In the genomic region with DNA sequence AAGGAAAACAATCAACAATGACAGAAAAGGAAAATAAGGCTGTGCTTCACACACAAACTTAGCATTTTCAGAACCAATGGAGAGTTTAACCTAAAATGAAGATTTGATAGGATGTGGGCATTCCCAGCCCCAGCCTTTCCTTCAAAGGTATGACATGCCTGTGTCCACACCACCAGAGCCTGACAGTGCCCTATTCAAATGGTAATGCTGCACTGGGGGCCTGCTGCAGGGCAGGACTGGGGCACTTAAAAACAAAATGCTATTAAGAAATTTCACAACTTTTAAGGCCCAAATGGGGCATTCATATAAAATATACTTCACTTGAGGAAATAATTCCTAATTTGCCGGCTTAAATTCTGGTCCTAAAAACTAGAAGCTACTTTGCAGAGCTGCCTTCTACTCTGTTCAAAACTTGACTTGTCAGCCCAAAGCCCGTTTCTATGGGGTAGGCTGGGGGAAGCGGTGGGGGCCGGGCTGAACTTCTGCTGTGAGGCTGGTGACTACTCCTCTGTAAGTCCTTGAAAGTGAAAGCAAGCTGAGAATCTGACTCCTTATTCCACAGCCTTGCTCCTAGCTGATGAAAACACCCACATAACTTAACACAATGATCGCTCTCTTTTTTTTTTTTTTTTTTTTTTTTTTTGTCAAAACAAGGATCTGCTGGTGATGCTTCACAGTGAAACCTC, we compare ENCODE assay signal across 11 cellular contexts. TPM values are rescaled to one million over a fixed set of nuclear protein-coding genes. Genes with fewer than 3 reads are reported as not detected.
A peak's percentile ranks its signal among the peaks of the same experiment; 100 is the strongest.
DNase-seq lines count a peak whose midpoint lies in the region; ATAC-seq and TF ChIP-seq lines count a peak whose summit lies in the region.
"Had no signal": no experiment of that assay in that cellular context is flagged by ENCODE, and none has a peak within 500 bp of the region (broad histone marks: within the 10 kb centered on the region; RNA-seq: fewer than 3 reads in every experiment).

No MANE protein-coding gene starts in this region.

- WGBS in testis, 2 donors = 56 to 59% methylated on average over 5 of the region's 5 CpGs

- H3K27ac ChIP-seq in angular gyrus (ENCODE audit: low read depth, low read length) (peak overlapping the region; percentile 64), layer of hippocampus (ENCODE audit: low read depth, low read length) (peak overlapping the region; percentile 53), testis (no peak overlapping the region), breast epithelium (no peak overlapping the region)
- H3K27ac ChIP-seq: BLaER1 treated with 17β-estradiol and CSF1 and Interleukin-3, amounts not matched to agents 10 nM and 100 nM had no signal

- H3K36me3 ChIP-seq in testis (ENCODE audit: low read depth, missing control alignments) = no peaks in the 10 kb centered on the region
- no peaks in the 10 kb centered on the region for H3K36me3 ChIP-seq in breast epithelium

- TF ChIP-seq POLR2A in testis (IDR thresholded peaks at IDR 0.05) = no peak
- TF ChIP-seq POLR2A in breast epithelium (IDR thresholded peaks at IDR 0.05) = no peak

- no peak for DNase-seq in natural killer cell
- DNase-seq in natural killer cell treated with Interleukin-12 subunit alpha and Interleukin-12 subunit beta and Interleukin-15 and Interleukin-18, amount 100 ng/mL, for 72 hours (ENCODE audit: low spot score) = no peak
- DNase-seq in testis = peak; percentile 40
- DNase-seq in T-cell = no peak
- DNase-seq in NCI-H1092 (lab: John Stamatoyannopoulos, UW) = no peak
- no peak for DNase-seq in breast epithelium (ENCODE audit: low spot score in 2 of 2)
- DNase-seq: NCI-H1092 treated with DMSO at 0.1 percent for 48 hours, Peyer's patch had no signal

- no peak for ATAC-seq in natural killer cell
- no peak for ATAC-seq in natural killer cell treated with Interleukin-12 subunit alpha and Interleukin-12 subunit beta and Interleukin-15 and Interleukin-18, amount 100 ng/mL, for 72 hours
- no peak for ATAC-seq in T-cell (replicated peaks in 1 of 4)

- intact Hi-C loops in natural killer cell (cut with micrococcal nuclease) (no loop called here), testis (cut with DNase I; ENCODE audit: low total_unique reads) (no loop called here), breast epithelium (cut with DNase I; ENCODE audit: low total_unique reads) (no loop called here)

- peaks cover 11% of the 10 kb centered on the region for H3K4me1 ChIP-seq in testis
- no peaks in the 10 kb centered on the region for H3K4me1 ChIP-seq in breast epithelium
- H3K4me1 ChIP-seq: BLaER1 treated with 17β-estradiol and CSF1 and Interleukin-3, amounts not matched to agents 10 nM and 100 nM; Peyer's patch had no signal

- H3K27ac Mint-ChIP-seq in natural killer cell (peak overlapping the region; percentile 42 to 64), T-cell (peak overlapping the region in 1 of 2 donors; percentile 39)
- H3K27ac Mint-ChIP-seq in natural killer cell treated with Interleukin-12 subunit alpha and Interleukin-12 subunit beta and Interleukin-15 and Interleukin-18, amount 100 ng/mL, for 72 hours = peak overlapping the region in 1 of 2 donors; percentile 35

- H3K4me3 Mint-ChIP-seq in natural killer cell = no peak overlapping the region
- no peak overlapping the region for H3K4me3 Mint-ChIP-seq in natural killer cell treated with Interleukin-12 subunit alpha and Interleukin-12 subunit beta and Interleukin-15 and Interleukin-18, amount 100 ng/mL, for 72 hours
- no peak overlapping the region for H3K4me3 Mint-ChIP-seq in T-cell

- H3K9me3 Mint-ChIP-seq in natural killer cell (no peaks in the 10 kb centered on the region), T-cell (no peaks in the 10 kb centered on the region)
- H3K9me3 Mint-ChIP-seq in natural killer cell treated with Interleukin-12 subunit alpha and Interleukin-12 subunit beta and Interleukin-15 and Interleukin-18, amount 100 ng/mL, for 72 hours = no peaks in the 10 kb centered on the region

- H3K27me3 ChIP-seq in layer of hippocampus (ENCODE audit: control insufficient read depth, insufficient read depth, low read length) (no peaks in the 10 kb centered on the region), testis (no peaks in the 10 kb centered on the region), breast epithelium (no peaks in the 10 kb centered on the region)
- H3K27me3 ChIP-seq: BLaER1 treated with 17β-estradiol and CSF1 and Interleukin-3, amounts not matched to agents 10 nM and 100 nM; Peyer's patch had no signal

- CTCF ChIA-PET in T-cell (lab: Charles Lee) = no interaction called here

- H3K27me3 Mint-ChIP-seq in natural killer cell (ENCODE audit: low read depth in 2 of 2) (no peaks in the 10 kb centered on the region), T-cell (no peaks in the 10 kb centered on the region)
- no peaks in the 10 kb centered on the region for H3K27me3 Mint-ChIP-seq in natural killer cell treated with Interleukin-12 subunit alpha and Interleukin-12 subunit beta and Interleukin-15 and Interleukin-18, amount 100 ng/mL, for 72 hours

- POLR2A ChIA-PET in T-cell (lab: Charles Lee) = no interaction called here

- no peaks in the 10 kb centered on the region for H3K4me1 Mint-ChIP-seq in natural killer cell
- no peaks in the 10 kb centered on the region for H3K4me1 Mint-ChIP-seq in natural killer cell treated with Interleukin-12 subunit alpha and Interleukin-12 subunit beta and Interleukin-15 and Interleukin-18, amount 100 ng/mL, for 72 hours (ENCODE audit: low read depth in 2 of 2)
- no peaks in the 10 kb centered on the region for H3K4me1 Mint-ChIP-seq in T-cell

- H3K9me3 ChIP-seq in testis (no peaks in the 10 kb centered on the region), breast epithelium (no peaks in the 10 kb centered on the region)
- H3K9me3 ChIP-seq: BLaER1 treated with 17β-estradiol and CSF1 and Interleukin-3, amounts not matched to agents 10 nM and 100 nM; Peyer's patch had no signal

- H3K4me3 ChIP-seq in testis (no peak overlapping the region), breast epithelium (no peak overlapping the region)
- H3K4me3 ChIP-seq: BLaER1 treated with 17β-estradiol and CSF1 and Interleukin-3, amounts not matched to agents 10 nM and 100 nM; Peyer's patch had no signal

- TF ChIP-seq CTCF in natural killer cell (IDR thresholded peaks at IDR 0.05) (no peak), testis (IDR thresholded peaks at IDR 0.05) (no peak), breast epithelium (IDR thresholded peaks at IDR 0.05) (no peak)

- H3K36me3 Mint-ChIP-seq in natural killer cell (peaks cover 8% of the 10 kb centered on the region), T-cell (peaks cover 56% of the 10 kb centered on the region)
- H3K36me3 Mint-ChIP-seq in natural killer cell treated with Interleukin-12 subunit alpha and Interleukin-12 subunit beta and Interleukin-15 and Interleukin-18, amount 100 ng/mL, for 72 hours = peaks cover 11% of the 10 kb centered on the region

RNA-seq across cellular contexts. Expression of a gene that starts 31.0 kb away (rescaled TPM):
- total RNA-seq in natural killer cell = 100 to 1,000 TPM in 2 of 3 donors, 10 to 100 TPM in 1; 82.9 to 126 (median 107) TPM
- total RNA-seq in natural killer cell treated with Interleukin-12 subunit alpha and Interleukin-12 subunit beta and Interleukin-15 and Interleukin-18, amount 100 ng/mL, for 72 hours = 100 to 1,000 TPM; 171 to 339 TPM
- 100 to 1,000 TPM; 112 to 184 TPM for total RNA-seq in testis
- polyA plus RNA-seq in testis (ENCODE audit: insufficient read depth, low read depth, low replicate concordance) = 99.9 TPM
- total RNA-seq in T-cell = 100 to 1,000 TPM in 4 of 5 donors, 10 to 100 TPM in 1; 98.2 to 139 (median 118) TPM
- total RNA-seq in breast epithelium = 100 to 1,000 TPM; 130 to 273 (median 131) TPM

Comparison
In these comparisons a context has a peak if more than half of its experiments do, and no peak if none do; other contexts are left out.
1. H3K27ac ChIP-seq: peak in angular gyrus (single experiment) and layer of hippocampus (single experiment); none in testis (0 of 2) and breast epithelium (0 of 2).